Comparison of ENCODE assay signal across 8 cellular contexts in genomic region chrX:119118780-119119395, GRCh38. TPM values are rescaled to one million over a fixed set of nuclear protein-coding genes. Genes with fewer than 3 reads are reported as not detected.
DNase-seq lines count a peak whose midpoint lies in the region; ATAC-seq and TF ChIP-seq lines count a peak whose summit lies in the region.

No MANE protein-coding gene starts in this region.

- H3K27me3 ChIP-seq in BE2C: no peaks in the 10 kb centered on the region
- H3K27me3 ChIP-seq in left ventricle myocardium inferior (ENCODE audit: low read depth): no peaks in the 10 kb centered on the region

- H3K36me3 ChIP-seq in BE2C (no peaks in the 10 kb centered on the region), left ventricle myocardium inferior (no peaks in the 10 kb centered on the region)

- no peak overlapping the region for H3K27ac ChIP-seq in left ventricle myocardium inferior (replicated peaks)

- H3K9me3 ChIP-seq in BE2C: no peaks in the 10 kb centered on the region
- no peaks in the 10 kb centered on the region for H3K9me3 ChIP-seq in left ventricle myocardium inferior (replicated peaks)

- no peak overlapping the region for H3K4me3 ChIP-seq in BE2C (ENCODE audit: low read depth, low read length)
- H3K4me3 ChIP-seq in left ventricle myocardium inferior: no peak overlapping the region
- H3K4me3 ChIP-seq in skeletal muscle cell (ENCODE audit: low read depth, low read length): no peak overlapping the region

- peak; percentile 97 for ATAC-seq in GM18867 (IDR thresholded peaks at IDR 0.05; ENCODE audit: unreplicated experiment)
- ATAC-seq in HG03432 (IDR thresholded peaks at IDR 0.05; ENCODE audit: unreplicated experiment): peak; percentile 80

- H3K4me1 ChIP-seq in BE2C (no peaks in the 10 kb centered on the region), left ventricle myocardium inferior (no peaks in the 10 kb centered on the region)

- TF ChIP-seq CTCF in BE2C (IDR thresholded peaks at IDR 0.05; ENCODE audit: low read depth, low read length) (peak; percentile 76), left ventricle myocardium inferior (IDR thresholded peaks at IDR 0.05; ENCODE audit: borderline replicate concordance) (peak; percentile 77)

- peak; percentile 47 for DNase-seq in BE2C
- DNase-seq in RPMI7951 (ENCODE audit: low read depth): peak; percentile 22
- DNase-seq in activated naive CD4-positive, alpha-beta T cell treated with anti-CD3 and anti-CD28 coated beads, Interleukin-2, amount 50 U/mL, for 16 hours: peak; percentile 47
- DNase-seq in left ventricle myocardium inferior: peak; percentile 26
- peak; percentile 10 for DNase-seq in skeletal muscle cell (ENCODE audit: low read depth)
- DNase-seq in NCI-H510A treated with DMSO at 0.1 percent for 48 hours (lab: John Stamatoyannopoulos, UW): no peak

- intact Hi-C loops in left ventricle myocardium inferior (cut with micrococcal nuclease): loop anchor here (10.0 kb wide), 1 partner anchor 146 kb away; no protein-coding TSS in a partner anchor

RNA-seq across cellular contexts. Expression of gene KIAA1210, which starts 8.7 kb away (rescaled TPM):
- not detected for polyA plus RNA-seq in BE2C (2012; ENCODE audit: insufficient read depth, insufficient read length, low read depth)
- not detected in 2 replicates for total RNA-seq in RPMI7951 (2014; rRNA removed; shearing (Covaris generic))
- not detected for total RNA-seq in left ventricle myocardium inferior

RNA-seq across cellular contexts. Expression of gene CT47C1, which starts 46.1 kb away (rescaled TPM):
- not detected for polyA plus RNA-seq in BE2C (2012; ENCODE audit: insufficient read depth, insufficient read length, low read depth)
- not detected in 2 replicates for total RNA-seq in RPMI7951 (2014; rRNA removed; shearing (Covaris generic))
- total RNA-seq in left ventricle myocardium inferior: not detected
